Comparison of ENCODE assay signal across 24 cellular contexts in the genomic region with DNA sequence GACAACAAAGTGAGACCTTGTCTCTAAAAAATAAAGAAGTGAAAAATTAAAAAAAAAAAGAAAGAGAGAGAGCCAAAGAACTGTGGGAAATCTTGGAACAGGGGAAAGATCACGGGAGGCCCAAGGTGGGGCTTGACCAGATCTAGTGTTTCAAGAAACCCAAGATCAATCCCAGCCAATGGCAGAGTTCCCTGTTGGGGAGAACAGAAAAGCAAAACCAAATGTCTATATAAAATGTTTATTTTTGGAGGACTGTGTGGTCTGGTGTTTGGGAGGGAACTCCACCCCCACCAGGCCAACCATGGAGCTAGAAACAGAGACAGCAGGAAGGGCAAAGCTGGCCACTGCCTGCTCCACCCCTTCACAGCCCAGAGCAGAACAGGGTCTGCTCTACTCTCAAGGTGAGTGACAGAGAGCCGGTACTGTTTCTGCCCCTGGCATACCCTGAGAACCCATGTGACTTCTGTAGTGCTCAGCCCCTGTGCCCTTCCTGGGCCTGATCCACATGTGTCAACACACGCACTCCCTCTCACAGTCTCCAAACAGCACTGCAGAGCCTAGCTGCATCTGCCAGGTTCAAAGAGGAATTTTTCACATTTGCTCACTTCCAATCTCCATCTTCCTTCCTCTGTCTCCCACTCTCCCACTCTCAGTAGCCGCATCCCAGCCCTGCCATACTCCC. TPM values are rescaled to one million over a fixed set of nuclear protein-coding genes. Genes with fewer than 3 reads are reported as not detected.
DNase-seq lines count a peak whose midpoint lies in the region; TF ChIP-seq lines count a peak whose summit lies in the region.
"Had no signal": no experiment of that assay in that cellular context is flagged by ENCODE, and none has a peak within 500 bp of the region (broad histone marks: within the 10 kb centered on the region; RNA-seq: fewer than 3 reads in every experiment).

No MANE protein-coding gene starts in this region.

- H3K9me3 ChIP-seq in cardiac muscle cell (ENCODE audit: low read depth): no peaks in the 10 kb centered on the region
- H3K9me3 ChIP-seq: SK-N-SH, stomach, uterus had no signal

- peaks cover 10% of the 10 kb centered on the region for H3K36me3 Mint-ChIP-seq in activated T-helper 1 cell treated with anti-CD3 and anti-CD28 coated beads, Interleukin-12 subunit alpha, Interleukin-12 subunit beta, Interleukin-2, Interleukin-4 antibody, amounts not matched to agents 30 ng/mL and 10 ng/mL and 1 ng/mL, durations not matched to agents 14 hours and 24 hours and 36 hours (ENCODE audit: low read depth)
- peaks cover 13% of the 10 kb centered on the region for H3K36me3 Mint-ChIP-seq in type B pancreatic cell

- H3K27me3 ChIP-seq in cardiac muscle cell: peaks cover 3% of the 10 kb centered on the region

- H3K36me3 ChIP-seq in cardiac muscle cell: no peaks in the 10 kb centered on the region
- H3K36me3 ChIP-seq: uterus had no signal

- no peak for TF ChIP-seq CTCF in cardiac muscle cell (IDR thresholded peaks at IDR 0.05; ENCODE audit: low read depth, low read length)
- TF ChIP-seq CTCF in fibroblast of villous mesenchyme (IDR thresholded peaks at IDR 0.05; ENCODE audit: insufficient read depth, low read depth, low read length): no peak
- TF ChIP-seq CTCF in type B pancreatic cell (conservative IDR thresholded peaks at IDR 0.05): no peak

- H3K27ac Mint-ChIP-seq in activated T-helper 1 cell treated with anti-CD3 and anti-CD28 coated beads, Interleukin-12 subunit alpha, Interleukin-12 subunit beta, Interleukin-2, Interleukin-4 antibody, amounts not matched to agents 30 ng/mL and 10 ng/mL and 1 ng/mL, durations not matched to agents 14 hours and 24 hours and 36 hours: peak overlapping the region; percentile 23
- H3K27ac Mint-ChIP-seq in type B pancreatic cell: peak overlapping the region; percentile 46
- H3K27ac Mint-ChIP-seq: activated naive CD8-positive, alpha-beta T cell; naive thymus-derived CD8-positive, alpha-beta T cell had no signal

- intact Hi-C loops in cardiac septum (cut with DNase I): loop anchor here (5.0 kb wide), 1 partner anchor 56 kb away; the partner anchor contains the start of gene LSM12
- intact Hi-C loops in activated T-helper 1 cell treated with anti-CD3 and anti-CD28 coated beads, Interleukin-12 subunit alpha, Interleukin-12 subunit beta, Interleukin-2, Interleukin-4 antibody, amounts not matched to agents 30 ng/mL and 10 ng/mL and 1 ng/mL, durations not matched to agents 14 hours and 24 hours and 36 hours (cut with micrococcal nuclease): no loop called here

- peak in 1 of 2 donors; percentile 23 for DNase-seq in cardiac muscle cell (ENCODE audit: low read depth in 1 of 2, low spot score in 1 of 2)
- no peak for DNase-seq in cardiac septum (ENCODE audit: low spot score)
- DNase-seq in activated T-helper 1 cell treated with anti-CD3 and anti-CD28 coated beads, Interleukin-12 subunit alpha, Interleukin-12 subunit beta, Interleukin-2, Interleukin-4 antibody, amounts not matched to agents 30 ng/mL and 10 ng/mL and 1 ng/mL, durations not matched to agents 14 hours and 24 hours and 36 hours (ENCODE audit: low spot score): no peak
- peak; percentile 79 for DNase-seq in fibroblast of villous mesenchyme (ENCODE audit: low read depth)
- no peak for DNase-seq in type B pancreatic cell (ENCODE audit: extremely low spot score, unreplicated experiment)
- DNase-seq in NCI-H2171 (lab: John Stamatoyannopoulos, UW): no peak
- DNase-seq in KG1 (lab: John Stamatoyannopoulos, UW): no peak
- no peak for DNase-seq in NCI-H526 treated with DMSO at 0.1 percent for 48 hours (lab: John Stamatoyannopoulos, UW)
- DNase-seq: ACHN; activated T-cell treated with anti-CD3 and anti-CD28 coated beads, Interleukin-2, amount 50 U/mL, for 1 hour; central memory CD4-positive, alpha-beta T cell; effector memory CD8-positive, alpha-beta T cell; GF-D8; naive thymus-derived CD8-positive, alpha-beta T cell; NCI-H1930; NCI-H524; stimulated activated CD4-positive, alpha-beta T cell treated with anti-CD3 and anti-CD28 coated beads, Interleukin-15, amount 100 ng/mL, for 24 hours; stomach; uterus had no signal

- peaks cover 18% of the 10 kb centered on the region for H3K4me1 ChIP-seq in cardiac muscle cell (ENCODE audit: low read depth)

- H3K4me1 Mint-ChIP-seq in activated T-helper 1 cell treated with anti-CD3 and anti-CD28 coated beads, Interleukin-12 subunit alpha, Interleukin-12 subunit beta, Interleukin-2, Interleukin-4 antibody, amounts not matched to agents 30 ng/mL and 10 ng/mL and 1 ng/mL, durations not matched to agents 14 hours and 24 hours and 36 hours (ENCODE audit: low read depth): peaks cover 36% of the 10 kb centered on the region
- peaks cover 22% of the 10 kb centered on the region for H3K4me1 Mint-ChIP-seq in type B pancreatic cell (ENCODE audit: unreplicated experiment)

- H3K27ac ChIP-seq in cardiac muscle cell: peak overlapping the region; percentile 11
- H3K27ac ChIP-seq: stomach, uterus had no signal

- no peak overlapping the region for H3K4me3 Mint-ChIP-seq in activated T-helper 1 cell treated with anti-CD3 and anti-CD28 coated beads, Interleukin-12 subunit alpha, Interleukin-12 subunit beta, Interleukin-2, Interleukin-4 antibody, amounts not matched to agents 30 ng/mL and 10 ng/mL and 1 ng/mL, durations not matched to agents 14 hours and 24 hours and 36 hours
- peak overlapping the region; percentile 59 for H3K4me3 Mint-ChIP-seq in type B pancreatic cell
- H3K4me3 Mint-ChIP-seq: activated naive CD8-positive, alpha-beta T cell; effector memory CD8-positive, alpha-beta T cell had no signal

- H3K27me3 Mint-ChIP-seq in activated T-helper 1 cell treated with anti-CD3 and anti-CD28 coated beads, Interleukin-12 subunit alpha, Interleukin-12 subunit beta, Interleukin-2, Interleukin-4 antibody, amounts not matched to agents 30 ng/mL and 10 ng/mL and 1 ng/mL, durations not matched to agents 14 hours and 24 hours and 36 hours (ENCODE audit: insufficient read depth): peaks cover 8% of the 10 kb centered on the region
- peaks cover 14% of the 10 kb centered on the region for H3K27me3 Mint-ChIP-seq in type B pancreatic cell
- H3K27me3 Mint-ChIP-seq: effector memory CD8-positive, alpha-beta T cell had no signal

- H3K4me3 ChIP-seq in cardiac muscle cell (no peak overlapping the region), fibroblast of villous mesenchyme (ENCODE audit: low read depth, low read length) (no peak overlapping the region)
- H3K4me3 ChIP-seq: lung, stomach, uterus had no signal

- no peaks in the 10 kb centered on the region for H3K9me3 Mint-ChIP-seq in activated T-helper 1 cell treated with anti-CD3 and anti-CD28 coated beads, Interleukin-12 subunit alpha, Interleukin-12 subunit beta, Interleukin-2, Interleukin-4 antibody, amounts not matched to agents 30 ng/mL and 10 ng/mL and 1 ng/mL, durations not matched to agents 14 hours and 24 hours and 36 hours
- no peaks in the 10 kb centered on the region for H3K9me3 Mint-ChIP-seq in type B pancreatic cell
- H3K9me3 Mint-ChIP-seq: effector memory CD8-positive, alpha-beta T cell; naive thymus-derived CD8-positive, alpha-beta T cell had no signal

RNA-seq across cellular contexts. Expression of gene TMEM101, which starts 3.7 kb away (rescaled TPM):
- total RNA-seq in cardiac muscle cell: 37.5 and 65.8 TPM in 2 replicates
- polyA plus RNA-seq in cardiac muscle cell: 22.5 and 40.6 TPM in 2 replicates
- total RNA-seq in cardiac septum: 12.4 TPM
- 31.6 and 32.8 TPM in 2 replicates for total RNA-seq in activated T-helper 1 cell treated with anti-CD3 and anti-CD28 coated beads, Interleukin-12 subunit alpha, Interleukin-12 subunit beta, Interleukin-2, Interleukin-4 antibody, amounts not matched to agents 30 ng/mL and 10 ng/mL and 1 ng/mL, durations not matched to agents 14 hours and 24 hours and 36 hours
- total RNA-seq in fibroblast of villous mesenchyme: 40.2 and 40.3 TPM in 2 replicates
- 33.8 and 34.4 TPM in 2 replicates for total RNA-seq in type B pancreatic cell (ENCODE audit: low replicate concordance)

RNA-seq across cellular contexts. Expression of gene NAGS, which starts 6.7 kb away (rescaled TPM):
- 4.2 and 6.1 TPM in 2 replicates for total RNA-seq in cardiac muscle cell
- polyA plus RNA-seq in cardiac muscle cell: 5.1 and 8.5 TPM in 2 replicates
- 0.51 TPM for total RNA-seq in cardiac septum
- 0.39 and 0.60 TPM in 2 replicates for total RNA-seq in activated T-helper 1 cell treated with anti-CD3 and anti-CD28 coated beads, Interleukin-12 subunit alpha, Interleukin-12 subunit beta, Interleukin-2, Interleukin-4 antibody, amounts not matched to agents 30 ng/mL and 10 ng/mL and 1 ng/mL, durations not matched to agents 14 hours and 24 hours and 36 hours
- total RNA-seq in fibroblast of villous mesenchyme: 0.43 and 0.64 TPM in 2 replicates
- 1.9 and 2.1 TPM in 2 replicates for total RNA-seq in type B pancreatic cell (ENCODE audit: low replicate concordance)

RNA-seq across cellular contexts. Expression of gene LSM12, which starts 55.4 kb away (rescaled TPM):
- 31.0 and 45.3 TPM in 2 replicates for total RNA-seq in cardiac muscle cell
- polyA plus RNA-seq in cardiac muscle cell: 46.5 and 60.7 TPM in 2 replicates
- 39.2 TPM for total RNA-seq in cardiac septum
- 93.9 and 95.4 TPM in 2 replicates for total RNA-seq in activated T-helper 1 cell treated with anti-CD3 and anti-CD28 coated beads, Interleukin-12 subunit alpha, Interleukin-12 subunit beta, Interleukin-2, Interleukin-4 antibody, amounts not matched to agents 30 ng/mL and 10 ng/mL and 1 ng/mL, durations not matched to agents 14 hours and 24 hours and 36 hours
- total RNA-seq in fibroblast of villous mesenchyme: 53.5 and 82.5 TPM in 2 replicates
- total RNA-seq in type B pancreatic cell (ENCODE audit: low replicate concordance): 44.8 and 50.6 TPM in 2 replicates

RNA-seq across cellular contexts. Expression of gene PYY, which starts 57.4 kb away (rescaled TPM):
- total RNA-seq in cardiac muscle cell (not detected in 2 replicates), cardiac septum (not detected), fibroblast of villous mesenchyme (not detected in 2 replicates), type B pancreatic cell (ENCODE audit: low replicate concordance) (2.3 and 3.5 TPM in 2 replicates)
- polyA plus RNA-seq in cardiac muscle cell: 0.77 TPM in 1 of 2 replicates, not detected in the other
- 0.36 TPM in 1 of 2 replicates, not detected in the other for total RNA-seq in activated T-helper 1 cell treated with anti-CD3 and anti-CD28 coated beads, Interleukin-12 subunit alpha, Interleukin-12 subunit beta, Interleukin-2, Interleukin-4 antibody, amounts not matched to agents 30 ng/mL and 10 ng/mL and 1 ng/mL, durations not matched to agents 14 hours and 24 hours and 36 hours
- total RNA-seq: frontal cortex; naive thymus-derived CD8-positive, alpha-beta T cell; OCI-LY7; uterus had no signal
- polyA plus RNA-seq: naive thymus-derived CD8-positive, alpha-beta T cell had no signal

RNA-seq across cellular contexts. Expression of gene G6PC3, which starts 59.4 kb away (rescaled TPM):
- total RNA-seq in cardiac muscle cell (93.1 and 95.3 TPM in 2 replicates), cardiac septum (33.6 TPM), fibroblast of villous mesenchyme (27.4 and 27.6 TPM in 2 replicates), type B pancreatic cell (ENCODE audit: low replicate concordance) (63.6 and 63.7 TPM in 2 replicates)
- polyA plus RNA-seq in cardiac muscle cell: 162 and 234 TPM in 2 replicates
- total RNA-seq in activated T-helper 1 cell treated with anti-CD3 and anti-CD28 coated beads, Interleukin-12 subunit alpha, Interleukin-12 subunit beta, Interleukin-2, Interleukin-4 antibody, amounts not matched to agents 30 ng/mL and 10 ng/mL and 1 ng/mL, durations not matched to agents 14 hours and 24 hours and 36 hours: 33.5 and 34.9 TPM in 2 replicates
